Comparison of ENCODE assay signal across 28 cellular contexts in the genomic region with DNA sequence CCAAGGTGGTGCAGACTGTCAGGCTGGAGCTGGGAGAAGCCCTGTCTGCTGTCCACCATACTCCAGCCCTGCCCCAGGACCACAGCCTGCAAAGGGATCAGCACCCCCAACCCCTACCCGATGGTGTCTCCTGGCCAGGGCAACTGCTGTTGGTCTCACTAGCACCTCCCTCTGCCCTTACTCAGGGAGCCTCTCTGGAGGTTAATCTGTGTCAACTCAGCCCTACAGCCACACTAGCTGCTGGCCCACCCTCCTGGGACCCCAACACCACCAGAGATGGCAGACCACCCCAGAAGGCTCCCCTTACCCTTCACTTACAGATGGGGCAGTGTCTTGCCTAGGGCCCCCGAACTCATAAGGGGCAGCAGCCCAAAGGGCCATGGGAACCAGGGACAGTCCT.
"Had no signal": no experiment of that assay in that cellular context is flagged by ENCODE, and none has a peak within 500 bp of the region (broad histone marks: within the 10 kb centered on the region; RNA-seq: fewer than 3 reads in every experiment).

No MANE protein-coding gene starts in this region.

- H3K36me3 Mint-ChIP-seq: activated naive CD8-positive, alpha-beta T cell; brain; naive B cell had no signal

- ATAC-seq: activated CD4-positive, CD25-positive, alpha-beta regulatory T cell treated with anti-CD3 and anti-CD28 coated beads, Interleukin-2, amount 50 U/mL, for 24 hours; effector memory CD8-positive, alpha-beta T cell; esophagus mucosa; pancreas; psoas muscle had no signal

- H3K9me3 Mint-ChIP-seq: activated T-cell treated with anti-CD3 and anti-CD28 coated beads, Interleukin-2, amount 50 U/mL, for 24 hours; effector memory CD8-positive, alpha-beta T cell; naive B cell; nephron progenitor cell had no signal

- DNase-seq: activated CD4-positive, alpha-beta T cell treated with anti-CD3 and anti-CD28 coated beads for 48 hours; activated CD4-positive, alpha-beta T cell treated with anti-CD3 and anti-CD28 coated beads, Interleukin-2, amount 50 U/mL, for 48 hours; activated CD8-positive, alpha-beta memory T cell treated with anti-CD3 and anti-CD28 coated beads for 24 hours; activated CD8-positive, alpha-beta memory T cell treated with anti-CD3 and anti-CD28 coated beads, Interleukin-2, amount 50 U/mL, for 48 hours; activated T-cell treated with anti-CD3 and anti-CD28 coated beads, Interleukin-2, amount 50 U/mL, for 24 hours; cortex of kidney; effector memory CD8-positive, alpha-beta T cell; foreskin fibroblast; left ventricle myocardium inferior; naive B cell; nephron progenitor cell; psoas muscle; stimulated activated CD4-positive, alpha-beta T cell treated with anti-CD3 and anti-CD28 coated beads, Interleukin-15, amount 100 ng/mL, for 24 hours; stimulated activated CD4-positive, alpha-beta T cell treated with anti-CD3 and anti-CD28 coated beads, Interleukin-2, amount 100 ng/mL, for 24 hours; stimulated activated naive CD4-positive, alpha-beta T cell treated with Interleukin-2 at 50 U/mL for 16 hours; testis; transverse colon had no signal

- FAIRE-seq: islet of Langerhans, pancreas, TTC549 had no signal

- H3K27me3 Mint-ChIP-seq: activated naive CD8-positive, alpha-beta T cell; activated T-cell treated with anti-CD3 and anti-CD28 coated beads, Interleukin-2, amount 50 U/mL, for 24 hours had no signal

- H3K27me3 ChIP-seq: ascending aorta, pancreas, testis had no signal

- H3K4me1 ChIP-seq: ascending aorta, pancreas, psoas muscle, transverse colon had no signal

- H3K27ac Mint-ChIP-seq: activated naive CD8-positive, alpha-beta T cell; activated T-cell treated with anti-CD3 and anti-CD28 coated beads, Interleukin-2, amount 50 U/mL, for 24 hours; effector memory CD8-positive, alpha-beta T cell; naive B cell; nephron progenitor cell had no signal

- H3K9me3 ChIP-seq: ascending aorta, left ventricle myocardium inferior, pancreas, psoas muscle, testis, transverse colon had no signal

- H3K4me3 ChIP-seq: ascending aorta, cardiac muscle cell, left ventricle myocardium inferior, pancreas, psoas muscle, smooth muscle cell, testis, transverse colon had no signal

- H3K27ac ChIP-seq: ascending aorta, cardiac muscle cell, left ventricle myocardium inferior, pancreas, psoas muscle, testis, transverse colon, VCaP had no signal

- H3K36me3 ChIP-seq: ascending aorta, cardiac muscle cell, left ventricle myocardium inferior, pancreas, transverse colon had no signal

- H3K4me3 Mint-ChIP-seq: activated naive CD8-positive, alpha-beta T cell; activated T-cell treated with anti-CD3 and anti-CD28 coated beads, Interleukin-2, amount 50 U/mL, for 24 hours; effector memory CD8-positive, alpha-beta T cell; nephron progenitor cell had no signal
